ENCODE assay signal across 1 cellular context in genomic region chr2:73235315-73236028, GRCh38.
TF ChIP-seq lines count a peak whose summit lies in the region.

No MANE protein-coding gene starts in this region.

TF ChIP-seq in GM23338, 12 proteins besides CTCF, POLR2A, EP300 and RAD21 (continued from another document):
- no peak for TF ChIP-seq ZNF462 (CRISPR knock-in tag; IDR thresholded peaks at IDR 0.05)
- no peak for TF ChIP-seq REST (IDR thresholded peaks at IDR 0.05; ENCODE audit: unreplicated experiment)
- TF ChIP-seq NANOG (IDR thresholded peaks at IDR 0.05; ENCODE audit: borderline replicate concordance): no peak
